15 cellular contexts compared by ENCODE assay signal in the genomic region with DNA sequence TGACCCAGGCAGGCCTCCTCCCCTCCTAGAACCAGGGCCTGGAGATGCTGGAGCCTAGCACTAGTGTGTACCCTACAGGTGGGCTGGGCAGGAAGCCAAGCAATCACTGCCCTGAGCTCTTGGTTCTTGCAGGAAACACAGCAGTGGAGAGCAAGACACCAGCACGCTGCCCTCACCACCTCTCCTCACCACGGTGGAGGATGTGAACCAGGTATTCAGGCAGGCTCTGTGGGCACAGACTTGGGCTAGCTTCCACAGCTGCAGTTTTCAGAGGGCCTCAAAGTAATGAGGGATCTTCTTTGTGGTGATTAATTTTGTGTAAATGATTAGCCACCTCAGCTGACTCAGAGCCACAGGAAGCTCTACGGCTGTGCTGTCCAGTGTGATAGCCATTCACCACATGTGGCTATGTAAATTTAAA. TPM values are rescaled to one million over a fixed set of nuclear protein-coding genes. Genes with fewer than 3 reads are reported as not detected.
DNase-seq lines count a peak whose midpoint lies in the region; ATAC-seq and TF ChIP-seq lines count a peak whose summit lies in the region.
"Had no signal": no experiment of that assay in that cellular context is flagged by ENCODE, and none has a peak within 500 bp of the region (broad histone marks: within the 10 kb centered on the region; RNA-seq: fewer than 3 reads in every experiment).

No MANE protein-coding gene starts in this region.

- H4K91ac ChIP-seq in neuronal stem cell (ENCODE audit: low read depth, low read length, poor library complexity) = no peak overlapping the region

- peaks cover 4% of the 10 kb centered on the region for H3K79me1 ChIP-seq in neuronal stem cell (ENCODE audit: low read depth, low read length)

- no peaks in the 10 kb centered on the region for H3K4me1 ChIP-seq in neuronal stem cell (ENCODE audit: control insufficient read depth in 2 of 2, insufficient read depth in 1 of 2, low read depth in 1 of 2, low read length in 2 of 2)
- H3K4me1 ChIP-seq: gastrocnemius medialis, SJSA1 had no signal

- no peak overlapping the region for H3K23ac ChIP-seq in neuronal stem cell (ENCODE audit: low read depth, low read length, poor library complexity)

- H3K27ac Mint-ChIP-seq in activated T-cell treated with anti-CD3 and anti-CD28 coated beads, Interleukin-2, amount 50 U/mL, for 24 hours = peak overlapping the region; percentile 83
- peak overlapping the region; percentile 80 for H3K27ac Mint-ChIP-seq in activated T-helper 1 cell treated with anti-CD3 and anti-CD28 coated beads, Interleukin-12 subunit alpha, Interleukin-12 subunit beta, Interleukin-2, Interleukin-4 antibody, amounts not matched to agents 30 ng/mL and 10 ng/mL and 1 ng/mL, durations not matched to agents 14 hours and 24 hours and 36 hours
- H3K27ac Mint-ChIP-seq in neural crest cell (ENCODE audit: unreplicated experiment) = peak overlapping the region; percentile 71

- peaks cover 30% of the 10 kb centered on the region for H3K36me3 Mint-ChIP-seq in activated T-cell treated with anti-CD3 and anti-CD28 coated beads, Interleukin-2, amount 50 U/mL, for 24 hours (ENCODE audit: low read depth)
- peaks cover 12% of the 10 kb centered on the region for H3K36me3 Mint-ChIP-seq in activated T-helper 1 cell treated with anti-CD3 and anti-CD28 coated beads, Interleukin-12 subunit alpha, Interleukin-12 subunit beta, Interleukin-2, Interleukin-4 antibody, amounts not matched to agents 30 ng/mL and 10 ng/mL and 1 ng/mL, durations not matched to agents 14 hours and 24 hours and 36 hours (ENCODE audit: low read depth)
- peaks cover 8% of the 10 kb centered on the region for H3K36me3 Mint-ChIP-seq in neural crest cell (ENCODE audit: low read depth)

- H3K9ac ChIP-seq in neuronal stem cell (ENCODE audit: low read depth, low read length, poor library complexity) = no peak overlapping the region

- no peak overlapping the region for H4K8ac ChIP-seq in neuronal stem cell (ENCODE audit: low read depth, low read length)

- H2BK12ac ChIP-seq in neuronal stem cell (ENCODE audit: low read length) = no peak overlapping the region

- no peak overlapping the region for H2BK15ac ChIP-seq in neuronal stem cell (ENCODE audit: low read length)

- intact Hi-C loops in activated T-helper 1 cell treated with anti-CD3 and anti-CD28 coated beads, Interleukin-12 subunit alpha, Interleukin-12 subunit beta, Interleukin-2, Interleukin-4 antibody, amounts not matched to agents 30 ng/mL and 10 ng/mL and 1 ng/mL, durations not matched to agents 14 hours and 24 hours and 36 hours (cut with micrococcal nuclease) = loop anchor here (2.0 to 5.0 kb wide), 3 partner anchors 13 to 124 kb away; partner anchors contain the start of genes GARRE1 and GPI

- no peaks in the 10 kb centered on the region for H3K27me3 Mint-ChIP-seq in activated T-cell treated with anti-CD3 and anti-CD28 coated beads, Interleukin-2, amount 50 U/mL, for 24 hours
- no peaks in the 10 kb centered on the region for H3K27me3 Mint-ChIP-seq in activated T-helper 1 cell treated with anti-CD3 and anti-CD28 coated beads, Interleukin-12 subunit alpha, Interleukin-12 subunit beta, Interleukin-2, Interleukin-4 antibody, amounts not matched to agents 30 ng/mL and 10 ng/mL and 1 ng/mL, durations not matched to agents 14 hours and 24 hours and 36 hours (ENCODE audit: insufficient read depth)
- H3K27me3 Mint-ChIP-seq in neural crest cell (ENCODE audit: low read depth) = no peaks in the 10 kb centered on the region

- H3K4me1 Mint-ChIP-seq in activated T-cell treated with anti-CD3 and anti-CD28 coated beads, Interleukin-2, amount 50 U/mL, for 24 hours (ENCODE audit: low read depth) = peaks cover 20% of the 10 kb centered on the region
- H3K4me1 Mint-ChIP-seq in activated T-helper 1 cell treated with anti-CD3 and anti-CD28 coated beads, Interleukin-12 subunit alpha, Interleukin-12 subunit beta, Interleukin-2, Interleukin-4 antibody, amounts not matched to agents 30 ng/mL and 10 ng/mL and 1 ng/mL, durations not matched to agents 14 hours and 24 hours and 36 hours (ENCODE audit: low read depth) = peaks cover 29% of the 10 kb centered on the region
- no peaks in the 10 kb centered on the region for H3K4me1 Mint-ChIP-seq in neural crest cell

- no peak overlapping the region for H2BK120ac ChIP-seq in neuronal stem cell (ENCODE audit: low read depth, low read length)

- no peak for DNase-seq in activated T-cell treated with anti-CD3 and anti-CD28 coated beads, Interleukin-2, amount 50 U/mL, for 24 hours
- no peak for DNase-seq in activated T-cell treated with anti-CD3 and anti-CD28 coated beads, Interleukin-2, amount 50 U/mL, for 1 hour
- DNase-seq in activated T-helper 1 cell treated with anti-CD3 and anti-CD28 coated beads, Interleukin-12 subunit alpha, Interleukin-12 subunit beta, Interleukin-2, Interleukin-4 antibody, amounts not matched to agents 30 ng/mL and 10 ng/mL and 1 ng/mL, durations not matched to agents 14 hours and 24 hours and 36 hours (ENCODE audit: low spot score) = peak; percentile 11
- DNase-seq in neural crest cell (ENCODE audit: low read depth, low spot score) (no peak), neuronal stem cell (ENCODE audit: low spot score) (no peak), NOMO-1 treated with DMSO at 0.1 percent for 48 hours (lab: John Stamatoyannopoulos, UW; ENCODE audit: unreplicated experiment) (no peak)
- DNase-seq: activated CD8-positive, alpha-beta memory T cell treated with anti-CD3 and anti-CD28 coated beads for 24 hours; AML-193; gastrocnemius medialis; NCI-H1694 treated with DMSO at 0.1 percent for 48 hours; retina had no signal

- H3K4me2 ChIP-seq in neuronal stem cell (ENCODE audit: insufficient read depth, low read length, poor library complexity, severe bottlenecking) = no peak overlapping the region

- no peak overlapping the region for H3K18ac ChIP-seq in neuronal stem cell (ENCODE audit: low read length)

- peaks cover 35 to 81% of the 10 kb centered on the region in 2 donors for H3K36me3 ChIP-seq in neuronal stem cell (replicated peaks in 1 of 2; ENCODE audit: control insufficient read depth in 2 of 2, insufficient read depth in 2 of 2, low read length in 2 of 2)

- no peak overlapping the region for H3K27ac ChIP-seq in neuronal stem cell (replicated peaks; ENCODE audit: low read length)
- H3K27ac ChIP-seq: HL-60, SJSA1 had no signal

- no peak for TF ChIP-seq CTCF in neural crest cell (conservative IDR thresholded peaks at IDR 0.05)

- no peaks in the 10 kb centered on the region for H3K27me3 ChIP-seq in neuronal stem cell (ENCODE audit: control insufficient read depth in 3 of 3, insufficient read depth in 3 of 3, low read depth in 1 of 3, low read length in 3 of 3)
- H3K27me3 ChIP-seq: gastrocnemius medialis, SJSA1 had no signal

- H2AFZ ChIP-seq in neuronal stem cell (ENCODE audit: low read length) = no peak overlapping the region

- no peaks in the 10 kb centered on the region for H3K9me3 Mint-ChIP-seq in activated T-cell treated with anti-CD3 and anti-CD28 coated beads, Interleukin-2, amount 50 U/mL, for 24 hours
- no peaks in the 10 kb centered on the region for H3K9me3 Mint-ChIP-seq in activated T-helper 1 cell treated with anti-CD3 and anti-CD28 coated beads, Interleukin-12 subunit alpha, Interleukin-12 subunit beta, Interleukin-2, Interleukin-4 antibody, amounts not matched to agents 30 ng/mL and 10 ng/mL and 1 ng/mL, durations not matched to agents 14 hours and 24 hours and 36 hours
- no peaks in the 10 kb centered on the region for H3K9me3 Mint-ChIP-seq in neural crest cell

- H3K14ac ChIP-seq in neuronal stem cell (ENCODE audit: low read length) = no peak overlapping the region

- no peak overlapping the region for H3K4me3 ChIP-seq in neuronal stem cell (ENCODE audit: low read length in 2 of 2)
- H3K4me3 ChIP-seq: gastrocnemius medialis, SJSA1 had no signal

- no peak overlapping the region for H2BK5ac ChIP-seq in neuronal stem cell (ENCODE audit: low read length)

- H3K9me3 ChIP-seq in neuronal stem cell (replicated peaks in 1 of 2; ENCODE audit: control insufficient read depth in 2 of 2, insufficient read depth in 1 of 2, low read depth in 1 of 2, low read length in 2 of 2) = peaks cover 0 to 2% of the 10 kb centered on the region in 2 donors
- H3K9me3 ChIP-seq: gastrocnemius medialis, SJSA1 had no signal

- no peak overlapping the region for H3K4me3 Mint-ChIP-seq in activated T-cell treated with anti-CD3 and anti-CD28 coated beads, Interleukin-2, amount 50 U/mL, for 24 hours
- peak overlapping the region; percentile 47 for H3K4me3 Mint-ChIP-seq in activated T-helper 1 cell treated with anti-CD3 and anti-CD28 coated beads, Interleukin-12 subunit alpha, Interleukin-12 subunit beta, Interleukin-2, Interleukin-4 antibody, amounts not matched to agents 30 ng/mL and 10 ng/mL and 1 ng/mL, durations not matched to agents 14 hours and 24 hours and 36 hours
- no peak overlapping the region for H3K4me3 Mint-ChIP-seq in neural crest cell

- no CpG with 5 or more reads among the region's 3 CpGs for WGBS in neuronal stem cell (ENCODE audit: extremely low coverage in 2 of 2, insufficient read length in 2 of 2, insufficient replicate concordance in 1 of 2), 2 donors

- H3K4ac ChIP-seq in neuronal stem cell (ENCODE audit: low read length) = no peak overlapping the region

- no peak overlapping the region for H2AK5ac ChIP-seq in neuronal stem cell (ENCODE audit: low read depth, low read length)

- ATAC-seq in HG03354 (IDR thresholded peaks at IDR 0.05; ENCODE audit: poor library complexity, severe bottlenecking, unreplicated experiment) (peak; percentile 71), HG03442 (IDR thresholded peaks at IDR 0.05; ENCODE audit: unreplicated experiment) (no peak)
- ATAC-seq: gastrocnemius medialis had no signal

RNA-seq across cellular contexts. Expression of gene GPI, which starts 13.6 kb away (rescaled TPM):
- 502 and 509 TPM in 2 replicates for total RNA-seq in activated T-helper 1 cell treated with anti-CD3 and anti-CD28 coated beads, Interleukin-12 subunit alpha, Interleukin-12 subunit beta, Interleukin-2, Interleukin-4 antibody, amounts not matched to agents 30 ng/mL and 10 ng/mL and 1 ng/mL, durations not matched to agents 14 hours and 24 hours and 36 hours
- total RNA-seq in neural crest cell = 227 and 245 TPM in 2 replicates
- 75.0 TPM for polyA plus RNA-seq in neuronal stem cell (2013, experiment 1 of 2)
- polyA plus RNA-seq in neuronal stem cell (2013, experiment 2 of 2) = 71.3 TPM

RNA-seq across cellular contexts. Expression of gene PDCD2L, which starts 52.8 kb away (rescaled TPM):
- 51.3 and 52.3 TPM in 2 replicates for total RNA-seq in activated T-helper 1 cell treated with anti-CD3 and anti-CD28 coated beads, Interleukin-12 subunit alpha, Interleukin-12 subunit beta, Interleukin-2, Interleukin-4 antibody, amounts not matched to agents 30 ng/mL and 10 ng/mL and 1 ng/mL, durations not matched to agents 14 hours and 24 hours and 36 hours
- 12.9 and 15.1 TPM in 2 replicates for total RNA-seq in neural crest cell
- polyA plus RNA-seq in neuronal stem cell (2013, experiment 1 of 2) = 30.4 TPM
- polyA plus RNA-seq in neuronal stem cell (2013, experiment 2 of 2) = 30.4 TPM
